Comparison of ENCODE assay signal across 8 cellular contexts in genomic region chr16:58684354-58685083, GRCh38.
A peak's percentile ranks its signal among the peaks of the same experiment; 100 is the strongest.
DNase-seq lines count a peak whose midpoint lies in the region; ATAC-seq and TF ChIP-seq lines count a peak whose summit lies in the region.

A gene with protein sequence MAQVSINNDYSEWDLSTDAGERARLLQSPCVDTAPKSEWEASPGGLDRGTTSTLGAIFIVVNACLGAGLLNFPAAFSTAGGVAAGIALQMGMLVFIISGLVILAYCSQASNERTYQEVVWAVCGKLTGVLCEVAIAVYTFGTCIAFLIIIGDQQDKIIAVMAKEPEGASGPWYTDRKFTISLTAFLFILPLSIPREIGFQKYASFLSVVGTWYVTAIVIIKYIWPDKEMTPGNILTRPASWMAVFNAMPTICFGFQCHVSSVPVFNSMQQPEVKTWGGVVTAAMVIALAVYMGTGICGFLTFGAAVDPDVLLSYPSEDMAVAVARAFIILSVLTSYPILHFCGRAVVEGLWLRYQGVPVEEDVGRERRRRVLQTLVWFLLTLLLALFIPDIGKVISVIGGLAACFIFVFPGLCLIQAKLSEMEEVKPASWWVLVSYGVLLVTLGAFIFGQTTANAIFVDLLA (minus strand): TSS chr16:58684770. CDS start chr16:58680126, 4,644 bp downstream.

- POLR2A ChIA-PET in AG04449 (lab: Yijun Ruan, JAX): interaction anchor here (0.6 to 1.0 kb wide), 6 partner anchors 10 to 56 kb away, joined by 3 to 6 read pairs (median 4); partner anchors contain the start of gene GOT2

- DNase-seq in AG04449 (ENCODE audit: low read depth, low spot score) (peak; percentile 19), NCI-H446 (lab: John Stamatoyannopoulos, UW) (peak; percentile 8 to 75)
- DNase-seq in activated CD4-positive, alpha-beta T cell treated with anti-CD3 and anti-CD28 coated beads for 4 hours: peak; percentile 67 to 75
- peak; percentile 43 to 64 (median 62) for DNase-seq in stimulated activated CD4-positive, alpha-beta T cell treated with anti-CD3 and anti-CD28 coated beads, Interleukin-1b, Interleukin-23, amount 100 ng/mL, for 24 hours (ENCODE audit: low read depth in 4 of 4, low spot score in 1 of 4)

- CTCF ChIA-PET in AG04449 (lab: Yijun Ruan, JAX): interaction anchor here (0.7 to 2.1 kb wide), 3 partner anchors 46 to 72 kb away, joined by 3 to 9 read pairs (median 4); no protein-coding TSS in a partner anchor

- H3K27ac ChIP-seq in cingulate gyrus (ENCODE audit: low read depth, low read length) (peak within 1 kb of the TSS; percentile 61), layer of hippocampus (ENCODE audit: low read depth, low read length) (peak within 1 kb of the TSS; percentile 60)

- no peaks in the 10 kb centered on the region for H3K27me3 ChIP-seq in layer of hippocampus (ENCODE audit: control insufficient read depth, insufficient read depth, low read length)

- ATAC-seq in GM18858 (IDR thresholded peaks at IDR 0.05; ENCODE audit: unreplicated experiment) (peak; percentile 99), HG03066 (IDR thresholded peaks at IDR 0.05; ENCODE audit: low read depth, unreplicated experiment) (peak; percentile 96)

- H3K4me3 ChIP-seq in AG04449 (ENCODE audit: low read depth, low read length): peak within 1 kb of the TSS; percentile 98

- TF ChIP-seq CTCF in AG04449 (IDR thresholded peaks at IDR 0.05; ENCODE audit: insufficient read depth, low read length, missing control alignments): no peak

Comparison
In these comparisons a context has a peak if more than half of its experiments do, and no peak if none do; other contexts are left out.
1. Peak in every context shown above with its lines: DNase-seq, ATAC-seq, H3K4me3 ChIP-seq and H3K27ac ChIP-seq.
2. DNase-seq: peak in every context shown above with its lines; median percentile 71 in activated CD4-positive, alpha-beta T cell treated with anti-CD3 and anti-CD28 coated beads for 4 hours; 62 in stimulated activated CD4-positive, alpha-beta T cell treated with anti-CD3 and anti-CD28 coated beads, Interleukin-1b, Interleukin-23, amount 100 ng/mL, for 24 hours; 42 in NCI-H446; 19 in AG04449.